Comparison of ENCODE assay signal across 10 cellular contexts in genomic region chr3:62109534-62109933, GRCh38.
DNase-seq lines count a peak whose midpoint lies in the region; ATAC-seq, FAIRE-seq and TF ChIP-seq lines count a peak whose summit lies in the region.
"Had no signal": no experiment of that assay in that cellular context is flagged by ENCODE, and none has a peak within 500 bp of the region (broad histone marks: within the 10 kb centered on the region; RNA-seq: fewer than 3 reads in every experiment).

No MANE protein-coding gene starts in this region.

- H3K4me3 ChIP-seq in AG04449 (ENCODE audit: low read depth, low read length) (no peak overlapping the region), HFF-Myc (replicated peaks; ENCODE audit: low read depth, low read length) (no peak overlapping the region), astrocyte (ENCODE audit: insufficient read depth, low read depth, low read length) (no peak overlapping the region), hepatocyte (no peak overlapping the region), esophagus squamous epithelium (no peak overlapping the region)

- H3K9me2 ChIP-seq in hepatocyte (replicated peaks; ENCODE audit: insufficient read depth), result no peaks in the 10 kb centered on the region

- WGBS in hepatocyte (ENCODE audit: low lambda C conversion rate, missing lambda C conversion rate), result 77% methylated on average over 1 of the region's 1 CpG
- WGBS in esophagus squamous epithelium, 2 donors, result 63 to 70% methylated on average over 1 of the region's 1 CpG

- DNase-seq in AG04449 (ENCODE audit: low read depth, low spot score), result peak; percentile 78
- peak; percentile 90 for DNase-seq in HFF-Myc (ENCODE audit: extremely low read depth, low read depth)
- DNase-seq in astrocyte (ENCODE audit: low read depth), result peak; percentile 95
- peak; percentile 61 for DNase-seq in hepatocyte (ENCODE audit: low spot score)
- DNase-seq in esophagus squamous epithelium (lab: John Stamatoyannopoulos, UW), result no peak
- no peak for DNase-seq in DMS79 (lab: John Stamatoyannopoulos, UW)
- DNase-seq in activated CD4-positive, alpha-beta T cell treated with anti-CD3 and anti-CD28 coated beads, Interleukin-2, amount 10 ng/mL, durations not matched to agents 24 days and 14 days, result no peak
- DNase-seq: activated CD4-positive, alpha-beta T cell treated with anti-CD3 and anti-CD28 coated beads, Interleukin-2, amount 50 U/mL, for 4 hours had no signal

- no peaks in the 10 kb centered on the region for H3K36me3 Mint-ChIP-seq in astrocyte (ENCODE audit: low read depth, unreplicated experiment)
- H3K36me3 Mint-ChIP-seq in activated CD4-positive, alpha-beta T cell treated with anti-CD3 and anti-CD28 coated beads, Interleukin-2, amount 10 ng/mL, durations not matched to agents 24 days and 14 days (ENCODE audit: low read depth), result no peaks in the 10 kb centered on the region

- CTCF ChIA-PET in AG04449 (lab: Yijun Ruan, JAX), result interaction anchor here (0.7 to 2.1 kb wide), 6 partner anchors 9 to 545 kb away, joined by 3 to 8 read pairs (median 3); no protein-coding TSS in a partner anchor

- POLR2A ChIA-PET in AG04449 (lab: Yijun Ruan, JAX), result interaction anchor here (0.6 to 1.2 kb wide), 2 partner anchors 10 to 105 kb away, joined by 3 read pairs; no protein-coding TSS in a partner anchor

- no peak for ATAC-seq in HG02763 (IDR thresholded peaks at IDR 0.05; ENCODE audit: unreplicated experiment)

- H3K4me1 ChIP-seq in astrocyte (ENCODE audit: insufficient read depth, low read length), result peaks cover 5% of the 10 kb centered on the region
- H3K4me1 ChIP-seq in hepatocyte (ENCODE audit: insufficient read depth), result no peaks in the 10 kb centered on the region
- no peaks in the 10 kb centered on the region for H3K4me1 ChIP-seq in esophagus squamous epithelium

- peak; percentile 90 for FAIRE-seq in astrocyte (lab: Jason Lieb, UNC)

- H4K20me1 ChIP-seq in astrocyte (ENCODE audit: insufficient read depth, low read length) (no peaks in the 10 kb centered on the region), hepatocyte (ENCODE audit: insufficient read depth, poor library complexity, severe bottlenecking) (no peaks in the 10 kb centered on the region)

- H3K9me3 Mint-ChIP-seq in astrocyte (ENCODE audit: unreplicated experiment), result peaks cover 14% of the 10 kb centered on the region
- no peaks in the 10 kb centered on the region for H3K9me3 Mint-ChIP-seq in activated CD4-positive, alpha-beta T cell treated with anti-CD3 and anti-CD28 coated beads, Interleukin-2, amount 10 ng/mL, durations not matched to agents 24 days and 14 days

- no peaks in the 10 kb centered on the region for H3K27me3 ChIP-seq in astrocyte (ENCODE audit: insufficient read depth, low read length)
- H3K27me3 ChIP-seq in hepatocyte, result no peaks in the 10 kb centered on the region
- H3K27me3 ChIP-seq in esophagus squamous epithelium, result no peaks in the 10 kb centered on the region

- H2AFZ ChIP-seq in astrocyte (ENCODE audit: low read depth, low read length), result no peak overlapping the region
- no peak overlapping the region for H2AFZ ChIP-seq in hepatocyte

- H3K9ac ChIP-seq in astrocyte (ENCODE audit: low read length), result no peak overlapping the region

- TF ChIP-seq CTCF in AG04449 (IDR thresholded peaks at IDR 0.05; ENCODE audit: insufficient read depth, low read length, missing control alignments) (peak; percentile 53), HFF-Myc (IDR thresholded peaks at IDR 0.05; ENCODE audit: low read depth, low read length, missing control alignments) (peak; percentile 27), astrocyte (IDR thresholded peaks at IDR 0.05; ENCODE audit: insufficient read depth, low read depth, low read length) (peak; percentile 17), hepatocyte (IDR thresholded peaks at IDR 0.05; ENCODE audit: poor library complexity) (no peak), esophagus squamous epithelium (IDR thresholded peaks at IDR 0.05) (no peak)

- H3K4me3 Mint-ChIP-seq in astrocyte (ENCODE audit: unreplicated experiment), result no peak overlapping the region
- H3K4me3 Mint-ChIP-seq in activated CD4-positive, alpha-beta T cell treated with anti-CD3 and anti-CD28 coated beads, Interleukin-2, amount 10 ng/mL, durations not matched to agents 24 days and 14 days, result no peak overlapping the region
- H3K4me3 Mint-ChIP-seq: dendritic cell treated with granulocyte-macrophage colony-stimulating factor and Interleukin-4, amounts not matched to agents 40 ng/mL and 50 ng/mL, for 4 days had no signal

- H3K79me2 ChIP-seq in astrocyte (ENCODE audit: insufficient read depth, low read length) (no peaks in the 10 kb centered on the region), hepatocyte (no peaks in the 10 kb centered on the region)

- no peaks in the 10 kb centered on the region for H3K27me3 Mint-ChIP-seq in astrocyte (ENCODE audit: low read depth, unreplicated experiment)
- no peaks in the 10 kb centered on the region for H3K27me3 Mint-ChIP-seq in activated CD4-positive, alpha-beta T cell treated with anti-CD3 and anti-CD28 coated beads, Interleukin-2, amount 10 ng/mL, durations not matched to agents 24 days and 14 days
- H3K27me3 Mint-ChIP-seq: dendritic cell treated with granulocyte-macrophage colony-stimulating factor and Interleukin-4, amounts not matched to agents 40 ng/mL and 50 ng/mL, for 4 days had no signal

- no peak for TF ChIP-seq POLR2A in esophagus squamous epithelium (IDR thresholded peaks at IDR 0.05)

- intact Hi-C loops in esophagus squamous epithelium (cut with DNase I), result no loop called here
- intact Hi-C loops in activated CD4-positive, alpha-beta T cell treated with anti-CD3 and anti-CD28 coated beads, Interleukin-2, amount 10 ng/mL, durations not matched to agents 24 days and 14 days (cut with micrococcal nuclease), result no loop called here

- H3K9me3 ChIP-seq in astrocyte (ENCODE audit: insufficient read depth, low read depth, low read length), result no peaks in the 10 kb centered on the region
- H3K9me3 ChIP-seq in hepatocyte (ENCODE audit: low read depth), result no peaks in the 10 kb centered on the region
- no peaks in the 10 kb centered on the region for H3K9me3 ChIP-seq in esophagus squamous epithelium

- H3K36me3 ChIP-seq in astrocyte (ENCODE audit: insufficient read depth, low read length) (no peaks in the 10 kb centered on the region), hepatocyte (replicated peaks; ENCODE audit: insufficient read depth, low read depth) (no peaks in the 10 kb centered on the region), esophagus squamous epithelium (no peaks in the 10 kb centered on the region)

- H3K4me2 ChIP-seq in astrocyte (ENCODE audit: low read length) (no peak overlapping the region), hepatocyte (no peak overlapping the region)

- H3K27ac ChIP-seq in astrocyte (ENCODE audit: low read depth, low read length), result peak overlapping the region; percentile 4
- H3K27ac ChIP-seq in hepatocyte, result no peak overlapping the region
- no peak overlapping the region for H3K27ac ChIP-seq in esophagus squamous epithelium

- no peak overlapping the region for H3K27ac Mint-ChIP-seq in astrocyte (ENCODE audit: unreplicated experiment)
- H3K27ac Mint-ChIP-seq in activated CD4-positive, alpha-beta T cell treated with anti-CD3 and anti-CD28 coated beads, Interleukin-2, amount 10 ng/mL, durations not matched to agents 24 days and 14 days, result no peak overlapping the region
- H3K27ac Mint-ChIP-seq: dendritic cell treated with granulocyte-macrophage colony-stimulating factor and Interleukin-4, amounts not matched to agents 40 ng/mL and 50 ng/mL, for 4 days had no signal

- H3K4me1 Mint-ChIP-seq in astrocyte (ENCODE audit: low read depth, unreplicated experiment), result peaks cover 20% of the 10 kb centered on the region
- H3K4me1 Mint-ChIP-seq in activated CD4-positive, alpha-beta T cell treated with anti-CD3 and anti-CD28 coated beads, Interleukin-2, amount 10 ng/mL, durations not matched to agents 24 days and 14 days, result no peaks in the 10 kb centered on the region

Comparison
In these comparisons a context has a peak if more than half of its experiments do, and no peak if none do; other contexts are left out.
1. DNase-seq: peak in AG04449 (single experiment), HFF-Myc (single experiment), astrocyte (single experiment) and hepatocyte (single experiment); none in esophagus squamous epithelium (single experiment), DMS79 (single experiment) and activated CD4-positive, alpha-beta T cell treated with anti-CD3 and anti-CD28 coated beads, Interleukin-2, amount 10 ng/mL, durations not matched to agents 24 days and 14 days (single experiment).
2. CTCF ChIP-seq: peak in AG04449 (single experiment), HFF-Myc (single experiment) and astrocyte (single experiment); none in hepatocyte (single experiment) and esophagus squamous epithelium (0 of 6).